Comparison of ENCODE assay signal across 7 cellular contexts in the genomic region with DNA sequence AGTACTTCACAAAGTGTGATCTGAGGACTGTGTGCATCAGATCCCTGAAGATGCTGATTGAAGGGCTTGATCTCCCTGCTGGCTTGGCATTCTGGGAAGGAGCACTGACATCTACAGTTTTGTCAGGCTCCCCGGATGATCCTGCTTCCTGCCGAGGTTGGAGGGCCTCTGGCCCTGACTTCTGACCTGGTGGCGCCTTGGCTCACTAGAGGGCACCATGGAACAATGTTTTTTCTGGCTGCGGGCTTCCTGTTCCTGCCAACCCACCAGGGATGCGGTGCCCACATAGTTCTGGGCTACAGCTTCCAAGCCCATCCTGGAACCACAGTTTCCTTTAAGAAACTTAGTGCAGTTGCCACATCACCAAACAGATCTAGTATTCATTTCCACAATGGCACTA. TPM values are rescaled to one million over a fixed set of nuclear protein-coding genes. Genes with fewer than 3 reads are reported as not detected.
DNase-seq lines count a peak whose midpoint lies in the region; ATAC-seq, FAIRE-seq and TF ChIP-seq lines count a peak whose summit lies in the region.

No MANE protein-coding gene starts in this region.

- H3K4me3 Mint-ChIP-seq in activated T-cell treated with anti-CD3 and anti-CD28 coated beads, Interleukin-2, amount 50 U/mL, for 4 hours, result no peak overlapping the region

- DNase-seq in GM13977 (ENCODE audit: low spot score), result no peak
- peak; percentile 7 for DNase-seq in NOMO-1 treated with dmso at 0.1 percent for 144 hours (lab: John Stamatoyannopoulos, UW; ENCODE audit: unreplicated experiment)
- peak; percentile 61 for DNase-seq in fibroblast of peridontal ligament (ENCODE audit: extremely low read depth)
- peak; percentile 49 for DNase-seq in small intestine
- no peak for DNase-seq in NCI-H226
- DNase-seq in activated T-cell treated with anti-CD3 and anti-CD28 coated beads, Interleukin-2, amount 50 U/mL, for 4 hours, result no peak

- H3K4me1 ChIP-seq in small intestine (ENCODE audit: control insufficient read depth in 2 of 2, insufficient read depth in 1 of 2, low read depth in 1 of 2, low read length in 1 of 2) (peaks cover 0 to 11% of the 10 kb centered on the region in 2 donors), gastroesophageal sphincter (peaks cover 0 to 32% (median 12%) of the 10 kb centered on the region in 3 donors)

- H3K36me3 ChIP-seq in small intestine (ENCODE audit: control insufficient read depth in 2 of 2, insufficient read depth in 2 of 2, low read length in 2 of 2) (no peaks in the 10 kb centered on the region), gastroesophageal sphincter (no peaks in the 10 kb centered on the region)

- no peak for FAIRE-seq in small intestine (lab: Jason Lieb, UNC)

- no peak for TF ChIP-seq POLR2A in gastroesophageal sphincter (IDR thresholded peaks at IDR 0.05)

- H3K9me3 ChIP-seq in small intestine (ENCODE audit: control insufficient read depth, low read depth) (no peaks in the 10 kb centered on the region), gastroesophageal sphincter (no peaks in the 10 kb centered on the region)

- H3K4me3 ChIP-seq in small intestine (ENCODE audit: low read depth in 1 of 2, low read length in 2 of 2), result no peak overlapping the region
- H3K4me3 ChIP-seq in gastroesophageal sphincter, result no peak overlapping the region

- in situ Hi-C loops in GM13977 (cut with MboI; ENCODE audit: low pct_unique_long_range_greater_than_20kb, low sequenced_read_pairs, unreplicated experiment), result no loop called here

- H3K27ac ChIP-seq in small intestine (ENCODE audit: low read depth in 1 of 2, low read length in 1 of 2) (no peak overlapping the region), gastroesophageal sphincter (peak overlapping the region in 1 of 4 donors; percentile 62)

- ATAC-seq in activated T-cell treated with anti-CD3 and anti-CD28 coated beads, Interleukin-2, amount 50 U/mL, for 4 hours, result no peak
- ATAC-seq in gastroesophageal sphincter, result no peak

- TF ChIP-seq EP300 in gastroesophageal sphincter (IDR thresholded peaks at IDR 0.05), result no peak

- H3K9me3 Mint-ChIP-seq in activated T-cell treated with anti-CD3 and anti-CD28 coated beads, Interleukin-2, amount 50 U/mL, for 4 hours, result no peaks in the 10 kb centered on the region

- no peaks in the 10 kb centered on the region for H3K36me3 Mint-ChIP-seq in activated T-cell treated with anti-CD3 and anti-CD28 coated beads, Interleukin-2, amount 50 U/mL, for 4 hours (ENCODE audit: insufficient read depth)

- H3K27me3 ChIP-seq in small intestine (ENCODE audit: control insufficient read depth in 2 of 2, insufficient read depth in 2 of 2, low read length in 2 of 2) (no peaks in the 10 kb centered on the region), gastroesophageal sphincter (peaks cover 6% of the 10 kb centered on the region)

- 14 to 18% (median 18%) methylated on average over 5 of the region's 5 CpGs for WGBS in small intestine, 3 donors
- 55% methylated on average over 3 of the region's 5 CpGs; no CpG with 5 or more reads in 1 of the 2 donors for WGBS in gastroesophageal sphincter (ENCODE audit: low coverage in 1 of 2), 2 donors

- TF ChIP-seq CTCF in GM13977 (IDR thresholded peaks at IDR 0.05; ENCODE audit: extremely low read depth, insufficient read depth, missing control alignments), result peak; percentile 65
- TF ChIP-seq CTCF in gastroesophageal sphincter (IDR thresholded peaks at IDR 0.05), result peak in 1 of 4 experiments; percentile 42

- no peaks in the 10 kb centered on the region for H3K4me1 Mint-ChIP-seq in activated T-cell treated with anti-CD3 and anti-CD28 coated beads, Interleukin-2, amount 50 U/mL, for 4 hours (ENCODE audit: low read depth)

- no peaks in the 10 kb centered on the region for H3K27me3 Mint-ChIP-seq in activated T-cell treated with anti-CD3 and anti-CD28 coated beads, Interleukin-2, amount 50 U/mL, for 4 hours (ENCODE audit: low read depth)

RNA-seq across cellular contexts. Expression of gene RASAL2, which starts 38.8 kb away (rescaled TPM):
- 1 to 10 TPM; 1.8 to 4.3 (median 2.4) TPM for polyA plus RNA-seq in small intestine
- under 1 TPM; 0.03 to 0.15 (median 0.08) TPM for total RNA-seq in activated T-cell treated with anti-CD3 and anti-CD28 coated beads, Interleukin-2, amount 50 U/mL, for 4 hours
- 10 to 100 TPM; 17.0 to 27.4 (median 20.2) TPM for total RNA-seq in gastroesophageal sphincter

Comparison
In these comparisons a context has a peak if more than half of its experiments do, and no peak if none do; other contexts are left out.
1. DNase-seq: peak in NOMO-1 treated with dmso at 0.1 percent for 144 hours (single experiment), fibroblast of peridontal ligament (single experiment) and small intestine (single experiment); none in GM13977 (single experiment), NCI-H226 (single experiment) and activated T-cell treated with anti-CD3 and anti-CD28 coated beads, Interleukin-2, amount 50 U/mL, for 4 hours (single experiment).
2. RNA of gene RASAL2, which starts 38.8 kb away (total RNA-seq): 17.0 to 27.4 TPM in gastroesophageal sphincter; 0.03 to 0.15 TPM in activated T-cell treated with anti-CD3 and anti-CD28 coated beads, Interleukin-2, amount 50 U/mL, for 4 hours; every median in the first group is over 10 times any median in the second.